14 cellular contexts compared by ENCODE assay signal in genomic region chr5:172713809-172714490, GRCh38. TPM values are rescaled to one million over a fixed set of nuclear protein-coding genes. Genes with fewer than 3 reads are reported as not detected.
DNase-seq lines count a peak whose midpoint lies in the region; ATAC-seq and TF ChIP-seq lines count a peak whose summit lies in the region.
"Had no signal": no experiment of that assay in that cellular context is flagged by ENCODE, and none has a peak within 500 bp of the region (broad histone marks: within the 10 kb centered on the region; RNA-seq: fewer than 3 reads in every experiment).

No MANE protein-coding gene starts in this region.

- CTCF ChIA-PET in MCF 10A (lab: Yijun Ruan, JAX), result interaction anchor here (0.5 to 13.1 kb wide), 58 partner anchors 7 to 1325 kb away, joined by 3 to 604 read pairs (median 5); partner anchors contain the start of genes DUSP1 and RPL26L1
- CTCF ChIA-PET in mammary epithelial cell (lab: Charles Lee; ENCODE audit: low non-redundant PET), result interaction anchor here (0.7 to 1.0 kb wide), 3 partner anchors 57 to 281 kb away, joined by 3 to 4 read pairs (median 3); partner anchors contain the start of gene DUSP1

- ATAC-seq in stimulated activated naive CD8-positive, alpha-beta T cell treated with anti-CD3 and anti-CD28 coated beads, Interleukin-15, amount 100 ng/mL, for 72 hours, result no peak
- ATAC-seq in GM18861 (IDR thresholded peaks at IDR 0.05; ENCODE audit: unreplicated experiment), result no peak

- H3K9me3 ChIP-seq in mammary epithelial cell (replicated peaks; ENCODE audit: insufficient read depth, low read length), result no peaks in the 10 kb centered on the region
- no peaks in the 10 kb centered on the region for H3K9me3 ChIP-seq in parathyroid adenoma (ENCODE audit: control insufficient read depth, low read length)
- H3K9me3 ChIP-seq in vagina, result no peaks in the 10 kb centered on the region
- H3K9me3 ChIP-seq: testis had no signal

- H3K4me1 ChIP-seq in mammary epithelial cell (ENCODE audit: insufficient read depth, low read length) (peaks cover 9% of the 10 kb centered on the region), parathyroid adenoma (no peaks in the 10 kb centered on the region), vagina (peaks cover 34% of the 10 kb centered on the region)

- no peaks in the 10 kb centered on the region for H3K9me3 Mint-ChIP-seq in MCF 10A (ENCODE audit: unreplicated experiment)
- no peaks in the 10 kb centered on the region for H3K9me3 Mint-ChIP-seq in stimulated activated naive CD8-positive, alpha-beta T cell treated with anti-CD3 and anti-CD28 coated beads, Interleukin-15, amount 100 ng/mL, for 72 hours
- H3K9me3 Mint-ChIP-seq: activated CD8-positive, alpha-beta T cell treated with anti-CD3 and anti-CD28 coated beads for 36 hours; memory B cell; natural killer cell treated with Interleukin-12 subunit alpha and Interleukin-12 subunit beta and Interleukin-15 and Interleukin-18, amount 100 ng/mL, for 72 hours had no signal

- H3K4me3 ChIP-seq in mammary epithelial cell (replicated peaks in 1 of 3; ENCODE audit: insufficient read depth in 1 of 3, low read depth in 2 of 3, low read length in 3 of 3) (no peak overlapping the region), parathyroid adenoma (ENCODE audit: low read depth, low read length) (no peak overlapping the region), vagina (no peak overlapping the region)
- H3K4me3 ChIP-seq: K562, testis had no signal

- dilution Hi-C loops in mammary epithelial cell (cut with HindIII; ENCODE audit: low sequenced_read_pairs), result loop anchor here (25.0 kb wide), 1 partner anchor 573 kb away; no protein-coding TSS in a partner anchor

- DNase-seq in MCF 10A (ENCODE audit: unreplicated experiment) (no peak), mammary epithelial cell (no peak), vagina (ENCODE audit: extremely low spot score in 2 of 2) (no peak), GM19238 (ENCODE audit: insufficient read length, low spot score) (no peak)
- DNase-seq in stimulated activated naive CD8-positive, alpha-beta T cell treated with anti-CD3 and anti-CD28 coated beads, Interleukin-15, amount 100 ng/mL, for 72 hours, result no peak

- H3K4me1 Mint-ChIP-seq in MCF 10A (ENCODE audit: insufficient read depth, unreplicated experiment), result peaks cover 38% of the 10 kb centered on the region
- H3K4me1 Mint-ChIP-seq in stimulated activated naive CD8-positive, alpha-beta T cell treated with anti-CD3 and anti-CD28 coated beads, Interleukin-15, amount 100 ng/mL, for 72 hours, result peaks cover 14% of the 10 kb centered on the region

- intact Hi-C loops in MCF 10A (cut with micrococcal nuclease) (loop anchor here (1.0 kb wide), 3 partner anchors 245 to 431 kb away; partner anchors contain the start of gene RPL26L1), mammary epithelial cell (cut with micrococcal nuclease) (loop anchor here (1.0 to 10.0 kb wide), 4 partner anchors 264 to 901 kb away; partner anchors contain the start of genes BNIP1, BOD1 and CREBRF), vagina (cut with DNase I) (loop anchor here (1.0 to 10.0 kb wide), 3 partner anchors 191 to 431 kb away; partner anchors contain the start of gene BNIP1)

- H3K27me3 Mint-ChIP-seq in MCF 10A (ENCODE audit: insufficient read depth, unreplicated experiment), result no peaks in the 10 kb centered on the region
- peaks cover 11% of the 10 kb centered on the region for H3K27me3 Mint-ChIP-seq in stimulated activated naive CD8-positive, alpha-beta T cell treated with anti-CD3 and anti-CD28 coated beads, Interleukin-15, amount 100 ng/mL, for 72 hours
- H3K27me3 Mint-ChIP-seq: activated CD8-positive, alpha-beta T cell treated with anti-CD3 and anti-CD28 coated beads for 36 hours had no signal

- no peaks in the 10 kb centered on the region for H3K79me2 ChIP-seq in mammary epithelial cell (ENCODE audit: insufficient read depth, low read length)
- H3K79me2 ChIP-seq in parathyroid adenoma, result no peaks in the 10 kb centered on the region

- H3K9ac ChIP-seq in mammary epithelial cell (ENCODE audit: insufficient read depth, low read length), result no peak overlapping the region
- H3K9ac ChIP-seq in parathyroid adenoma, result no peak overlapping the region

- POLR2A ChIA-PET in MCF 10A (lab: Yijun Ruan, JAX), result interaction anchor here (0.5 to 3.0 kb wide), 23 partner anchors 10 to 344 kb away, joined by 3 to 53 read pairs (median 6); partner anchors contain the start of genes ATP6V0E1, DUSP1 and RPL26L1

- in situ Hi-C loops in mammary epithelial cell (cut with MboI; ENCODE audit: low sequenced_read_pairs in 2 of 2), result loop anchor here (25.0 kb wide), 3 partner anchors 573 to 898 kb away; partner anchors contain the start of gene BOD1 (in 1 of the 2)

- H3K27ac Mint-ChIP-seq in MCF 10A (ENCODE audit: low read depth, unreplicated experiment), result peak overlapping the region; percentile 80
- no peak overlapping the region for H3K27ac Mint-ChIP-seq in stimulated activated naive CD8-positive, alpha-beta T cell treated with anti-CD3 and anti-CD28 coated beads, Interleukin-15, amount 100 ng/mL, for 72 hours
- H3K27ac Mint-ChIP-seq: activated CD8-positive, alpha-beta T cell treated with anti-CD3 and anti-CD28 coated beads for 36 hours; memory B cell; natural killer cell treated with Interleukin-12 subunit alpha and Interleukin-12 subunit beta and Interleukin-15 and Interleukin-18, amount 100 ng/mL, for 72 hours had no signal

- TF ChIP-seq CTCF in MCF 10A (IDR thresholded peaks at IDR 0.05; ENCODE audit: unreplicated experiment) (no peak), mammary epithelial cell (conservative IDR thresholded peaks at IDR 0.05 in 1 of 2, IDR thresholded peaks at IDR 0.05 in 1 of 2; ENCODE audit: extremely low read depth in 1 of 2, insufficient read depth in 1 of 2, low read depth in 1 of 2, low read length in 2 of 2) (no peak), parathyroid adenoma (IDR thresholded peaks at IDR 0.05) (no peak), vagina (IDR thresholded peaks at IDR 0.05) (no peak)

- H3K36me3 ChIP-seq in mammary epithelial cell (ENCODE audit: insufficient read depth, low read length) (no peaks in the 10 kb centered on the region), parathyroid adenoma (ENCODE audit: control insufficient read depth, insufficient read depth, low read length) (no peaks in the 10 kb centered on the region), vagina (no peaks in the 10 kb centered on the region)
- H3K36me3 ChIP-seq: WERI-Rb-1 had no signal

- H2AFZ ChIP-seq in mammary epithelial cell (ENCODE audit: low read depth, low read length), result no peak overlapping the region
- H2AFZ ChIP-seq in parathyroid adenoma, result no peak overlapping the region

- H4K20me1 ChIP-seq in mammary epithelial cell (ENCODE audit: insufficient read depth, low read length), result no peaks in the 10 kb centered on the region

- 41% methylated on average over 8 of the region's 9 CpGs for WGBS in mammary epithelial cell (ENCODE audit: low coverage, missing lambda C conversion rate)

- H3K4me3 Mint-ChIP-seq in MCF 10A (ENCODE audit: unreplicated experiment), result no peak overlapping the region
- H3K4me3 Mint-ChIP-seq in stimulated activated naive CD8-positive, alpha-beta T cell treated with anti-CD3 and anti-CD28 coated beads, Interleukin-15, amount 100 ng/mL, for 72 hours, result no peak overlapping the region
- H3K4me3 Mint-ChIP-seq: activated CD8-positive, alpha-beta T cell treated with anti-CD3 and anti-CD28 coated beads for 36 hours; memory B cell; natural killer cell treated with Interleukin-12 subunit alpha and Interleukin-12 subunit beta and Interleukin-15 and Interleukin-18, amount 100 ng/mL, for 72 hours had no signal

- no TSS peak for BruUV-seq in MCF 10A (replicated peaks; lab: Mats Ljungman, UMichigan)
- no TSS peak for BruUV-seq in mammary epithelial cell (replicated peaks; lab: Mats Ljungman, UMichigan)

- H3K27ac ChIP-seq in mammary epithelial cell (ENCODE audit: insufficient read depth, low read depth, low read length), result no peak overlapping the region
- H3K27ac ChIP-seq in cingulate gyrus (ENCODE audit: low read depth, low read length), result peak overlapping the region; percentile 34
- peak overlapping the region; percentile 84 for H3K27ac ChIP-seq in parathyroid adenoma
- peak overlapping the region; percentile 55 for H3K27ac ChIP-seq in vagina
- H3K27ac ChIP-seq: testis, WERI-Rb-1 had no signal

- H3K4me2 ChIP-seq in mammary epithelial cell (ENCODE audit: insufficient read depth, low read depth, low read length) (no peak overlapping the region), parathyroid adenoma (ENCODE audit: low read length) (no peak overlapping the region)

- no peak for TF ChIP-seq POLR2A in vagina (IDR thresholded peaks at IDR 0.05)

- H3K27me3 ChIP-seq in mammary epithelial cell (ENCODE audit: insufficient read depth, low read length), result no peaks in the 10 kb centered on the region
- no peaks in the 10 kb centered on the region for H3K27me3 ChIP-seq in parathyroid adenoma (ENCODE audit: control insufficient read depth, insufficient read depth, low read length)
- H3K27me3 ChIP-seq in vagina, result no peaks in the 10 kb centered on the region
- H3K27me3 ChIP-seq: testis had no signal

- no peaks in the 10 kb centered on the region for H3K36me3 Mint-ChIP-seq in MCF 10A (ENCODE audit: insufficient read depth, unreplicated experiment)
- H3K36me3 Mint-ChIP-seq: memory B cell; natural killer cell treated with Interleukin-12 subunit alpha and Interleukin-12 subunit beta and Interleukin-15 and Interleukin-18, amount 100 ng/mL, for 72 hours had no signal

RNA-seq across cellular contexts. Expression of gene DUSP1, which starts 57.0 kb away (rescaled TPM):
- total RNA-seq in MCF 10A (2022), result 594 and 611 TPM in 2 replicates
- total RNA-seq in mammary epithelial cell, result 10 to 100 TPM; 20.7 to 28.8 TPM
- polyA plus RNA-seq in mammary epithelial cell, result 19.1 TPM
- 22.7 TPM for polyA minus RNA-seq in mammary epithelial cell
- total RNA-seq in vagina, result 2,876 TPM

Comparison
In these comparisons a context has a peak if more than half of its experiments do, and no peak if none do; other contexts are left out.
1. RNA of gene DUSP1, which starts 57.0 kb away (total RNA-seq): 2,876 TPM in vagina (single experiment) and 594 to 611 TPM in MCF 10A; 20.7 to 28.8 TPM in mammary epithelial cell; every median in the first group is over 10 times any median in the second.